12 cellular contexts compared by ENCODE assay signal in the genomic region with DNA sequence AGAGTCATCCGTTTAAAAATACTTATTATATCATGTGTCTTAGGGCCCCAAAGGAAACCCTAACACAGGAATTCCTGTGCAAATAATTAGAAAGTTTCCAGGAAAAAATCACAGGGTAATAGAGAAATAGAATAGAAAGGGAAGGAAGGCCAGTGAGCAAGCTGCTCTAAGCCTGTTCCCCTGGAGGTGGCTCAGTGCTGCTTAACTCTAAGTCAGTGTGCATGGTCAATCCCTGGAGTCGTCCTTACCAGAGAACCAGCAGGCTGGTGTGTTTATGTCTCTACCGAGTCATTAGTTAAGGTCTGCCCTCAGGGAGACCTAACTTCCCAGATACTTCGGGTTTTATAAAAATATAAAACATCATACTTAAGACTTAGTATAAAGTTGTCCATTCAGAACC. TPM values are rescaled to one million over a fixed set of nuclear protein-coding genes. Genes with fewer than 3 reads are reported as not detected.
DNase-seq lines count a peak whose midpoint lies in the region; ATAC-seq and TF ChIP-seq lines count a peak whose summit lies in the region.
"Had no signal": no experiment of that assay in that cellular context is flagged by ENCODE, and none has a peak within 500 bp of the region (broad histone marks: within the 10 kb centered on the region; RNA-seq: fewer than 3 reads in every experiment).

No MANE protein-coding gene starts in this region.

- 48% methylated on average over 2 of the region's 4 CpGs for WGBS in HUES64

- H3K27ac ChIP-seq in HUES64 (ENCODE audit: low read depth, low read length) = no peak overlapping the region

- H3K9ac ChIP-seq in HUES64 (ENCODE audit: low read depth, low read length) = no peak overlapping the region

- DNase-seq in AG10803 (ENCODE audit: low read depth) = peak; percentile 9
- DNase-seq in cerebellar cortex (ENCODE audit: low spot score) = peak; percentile 77
- DNase-seq in lung microvascular endothelial cell (ENCODE audit: low read depth in 2 of 2) = peak; percentile 21 to 68
- DNase-seq in middle frontal gyrus (ENCODE audit: extremely low spot score, low spot score) = no peak
- DNase-seq in COLO829 (ENCODE audit: low spot score) = no peak
- DNase-seq: DMS53, RPMI8226 had no signal

- ATAC-seq in HG02870 (IDR thresholded peaks at IDR 0.05; ENCODE audit: unreplicated experiment) (no peak), GM21529 (IDR thresholded peaks at IDR 0.05; ENCODE audit: unreplicated experiment) (no peak)
- ATAC-seq: gastroesophageal sphincter had no signal

- H3K4me1 ChIP-seq in HUES64 (ENCODE audit: insufficient read depth, low read length) = peaks cover 16% of the 10 kb centered on the region

- H3K4me3 ChIP-seq in AG10803 (ENCODE audit: low read length) (no peak overlapping the region), HUES64 (ENCODE audit: low read length) (peak overlapping the region; percentile 91)

- H3K36me3 ChIP-seq in HUES64 (ENCODE audit: insufficient read depth, low read length) = peaks cover 25% of the 10 kb centered on the region

- H3K9me3 ChIP-seq in HUES64 (ENCODE audit: insufficient read depth, low read depth, low read length) = peaks cover 9% of the 10 kb centered on the region; the same call in 1 of the 2 replicates
- H3K9me3 ChIP-seq: gastroesophageal sphincter had no signal

- H3K27me3 ChIP-seq in HUES64 (ENCODE audit: insufficient read depth, low read length) = no peaks in the 10 kb centered on the region
- H3K27me3 ChIP-seq: gastroesophageal sphincter had no signal

- no peak for TF ChIP-seq CTCF in AG10803 (conservative IDR thresholded peaks at IDR 0.05; ENCODE audit: low read length)

RNA-seq across cellular contexts. Expression of gene MCF2L2, which starts 21.0 kb away (rescaled TPM):
- polyA plus RNA-seq in HUES64 (2013, experiment 1 of 2) = 3.6 TPM
- 4.6 TPM for polyA plus RNA-seq in HUES64 (2013, experiment 2 of 2)
- total RNA-seq in lung microvascular endothelial cell = 0.20 and 0.22 TPM in 2 replicates
- total RNA-seq: HT-29 had no signal

Comparison
In these comparisons a context has a peak if more than half of its experiments do, and no peak if none do; other contexts are left out.
1. DNase-seq: peak in AG10803 (single experiment), cerebellar cortex (single experiment) and lung microvascular endothelial cell (2 of 2); none in middle frontal gyrus (single experiment) and COLO829 (single experiment).